8 cellular contexts compared by ENCODE assay signal in genomic region chr1:27321813-27322568, GRCh38. TPM values are rescaled to one million over a fixed set of nuclear protein-coding genes. Genes with fewer than 3 reads are reported as not detected.
A peak's percentile ranks its signal among the peaks of the same experiment; 100 is the strongest.
DNase-seq lines count a peak whose midpoint lies in the region; ATAC-seq and TF ChIP-seq lines count a peak whose summit lies in the region.

A gene with protein sequence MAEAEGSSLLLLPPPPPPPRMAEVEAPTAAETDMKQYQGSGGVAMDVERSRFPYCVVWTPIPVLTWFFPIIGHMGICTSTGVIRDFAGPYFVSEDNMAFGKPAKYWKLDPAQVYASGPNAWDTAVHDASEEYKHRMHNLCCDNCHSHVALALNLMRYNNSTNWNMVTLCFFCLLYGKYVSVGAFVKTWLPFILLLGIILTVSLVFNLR (plus strand): TSS chr1:27322163. CDS start chr1:27322198, 35 bp downstream.

- H3K27me3 Mint-ChIP-seq in activated CD4-positive, alpha-beta T cell treated with anti-CD3 and anti-CD28 coated beads, Interleukin-2, amount 10 ng/mL, durations not matched to agents 7 days and 5 days, result peaks cover 3% of the 10 kb centered on the region

- CTCF ChIA-PET in activated CD4-positive, alpha-beta T cell treated with anti-CD3 and anti-CD28 coated beads, Interleukin-2, amount 10 ng/mL, durations not matched to agents 7 days and 5 days (lab: Charles Lee), result interaction anchor here (0.9 to 2.0 kb wide), 6 partner anchors 11 to 278 kb away, joined by 3 to 21 read pairs (median 4); partner anchors contain the start of gene SYTL1

- H3K27ac Mint-ChIP-seq in activated CD4-positive, alpha-beta T cell treated with anti-CD3 and anti-CD28 coated beads, Interleukin-2, amount 10 ng/mL, durations not matched to agents 7 days and 5 days, result peak within 1 kb of the TSS; percentile 92

- ATAC-seq in GM19372 (IDR thresholded peaks at IDR 0.05; ENCODE audit: low read depth, unreplicated experiment), result peak; percentile 94
- peak; percentile 96 for ATAC-seq in HG03521 (IDR thresholded peaks at IDR 0.05; ENCODE audit: unreplicated experiment)
- peak; percentile 98 for ATAC-seq in left colon

- no peaks in the 10 kb centered on the region for H3K9me3 Mint-ChIP-seq in activated CD4-positive, alpha-beta T cell treated with anti-CD3 and anti-CD28 coated beads, Interleukin-2, amount 10 ng/mL, durations not matched to agents 7 days and 5 days

- POLR2A ChIA-PET in activated CD4-positive, alpha-beta T cell treated with anti-CD3 and anti-CD28 coated beads, Interleukin-2, amount 10 ng/mL, durations not matched to agents 7 days and 5 days (lab: Charles Lee), result interaction anchor here (1.0 kb wide), 1 partner anchor 11 kb away, joined by 6 read pairs; no protein-coding TSS in a partner anchor

- H3K4me1 Mint-ChIP-seq in activated CD4-positive, alpha-beta T cell treated with anti-CD3 and anti-CD28 coated beads, Interleukin-2, amount 10 ng/mL, durations not matched to agents 7 days and 5 days, result peaks cover 44% of the 10 kb centered on the region

- peak within 1 kb of the TSS; percentile 84 for H3K4me3 ChIP-seq in coronary artery

- H3K4me3 Mint-ChIP-seq in activated CD4-positive, alpha-beta T cell treated with anti-CD3 and anti-CD28 coated beads, Interleukin-2, amount 10 ng/mL, durations not matched to agents 7 days and 5 days, result peak within 1 kb of the TSS; percentile 97

- peak within 1 kb of the TSS; percentile 84 for H3K27ac ChIP-seq in C4-2B
- H3K27ac ChIP-seq in coronary artery, result peak within 1 kb of the TSS; percentile 82 to 91

- TF ChIP-seq CTCF in C4-2B (conservative IDR thresholded peaks at IDR 0.05), result no peak
- peak; percentile 11 for TF ChIP-seq CTCF in coronary artery (IDR thresholded peaks at IDR 0.05)

- DNase-seq in NCI-H69 (lab: John Stamatoyannopoulos, UW), result peak; percentile 96
- peak; percentile 97 for DNase-seq in activated CD4-positive, alpha-beta T cell treated with anti-CD3 and anti-CD28 coated beads, Interleukin-2, amount 10 ng/mL, durations not matched to agents 7 days and 5 days
- DNase-seq in coronary artery (ENCODE audit: low spot score), result peak; percentile 99
- peak; percentile 96 for DNase-seq in left colon
- peak; percentile 94 to 95 for DNase-seq in stimulated activated CD4-positive, alpha-beta T cell treated with anti-CD3 and anti-CD28 coated beads, Interleukin-1b, Interleukin-23, amount 100 ng/mL, for 4 hours (ENCODE audit: low read depth in 2 of 2)

- intact Hi-C loops in left colon (cut with DNase I, micrococcal nuclease), result no loop called here

- peaks cover 29% of the 10 kb centered on the region for H3K36me3 Mint-ChIP-seq in activated CD4-positive, alpha-beta T cell treated with anti-CD3 and anti-CD28 coated beads, Interleukin-2, amount 10 ng/mL, durations not matched to agents 7 days and 5 days (ENCODE audit: low read depth)

RNA-seq across cellular contexts. Expression of the gene that starts here (rescaled TPM):
- 10 to 100 TPM; 38.4 to 40.2 TPM for total RNA-seq in activated CD4-positive, alpha-beta T cell treated with anti-CD3 and anti-CD28 coated beads, Interleukin-2, amount 10 ng/mL, durations not matched to agents 7 days and 5 days
- 10 to 100 TPM; 29.2 to 30.2 TPM for total RNA-seq in left colon

Comparison
In these comparisons a context has a peak if more than half of its experiments do, and no peak if none do; other contexts are left out.
1. Peak in every context shown above with its lines: DNase-seq, ATAC-seq, H3K4me3 ChIP-seq and H3K27ac ChIP-seq.